13 cellular contexts compared by ENCODE assay signal in the genomic region with DNA sequence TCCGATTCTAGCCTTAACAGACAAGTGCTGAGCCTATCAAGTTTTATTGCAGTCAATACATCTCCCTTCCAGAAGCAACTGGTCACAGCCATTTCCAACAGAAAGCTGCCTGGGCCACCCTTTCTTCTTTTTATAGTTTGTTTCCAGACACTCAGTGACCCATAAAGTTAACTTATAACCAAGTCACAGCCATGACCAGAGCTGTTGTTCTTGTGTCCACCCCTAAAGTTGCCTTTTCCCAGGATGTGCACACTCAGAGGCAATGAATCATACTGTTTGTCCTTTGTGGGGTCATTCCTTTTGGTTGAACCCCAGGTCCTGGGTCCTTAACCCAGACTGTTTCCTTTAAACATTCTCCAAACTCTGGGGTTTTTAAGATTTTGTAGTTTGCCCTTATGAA.
"Had no signal": no experiment of that assay in that cellular context is flagged by ENCODE, and none has a peak within 500 bp of the region (broad histone marks: within the 10 kb centered on the region; RNA-seq: fewer than 3 reads in every experiment).

No MANE protein-coding gene starts in this region.

- DNase-seq: activated CD8-positive, alpha-beta memory T cell treated with anti-CD3 and anti-CD28 coated beads, Interleukin-2, amount 50 U/mL, for 4 hours; activated CD8-positive, alpha-beta T cell treated with anti-CD3 and anti-CD28 coated beads for 36 hours; activated naive CD4-positive, alpha-beta T cell; activated naive CD8-positive, alpha-beta T cell treated with anti-CD3 and anti-CD28 coated beads, Interleukin-2, amount 50 U/mL, for 24 hours; foreskin melanocyte; heart right ventricle; stimulated activated CD4-positive, alpha-beta T cell treated with anti-CD3 and anti-CD28 coated beads, Interleukin-4, amount 100 ng/mL, for 1 hour; stimulated activated CD8-positive, alpha-beta memory T cell treated with anti-CD3 and anti-CD28 coated beads, Interleukin-4, amount 100 ng/mL, for 48 hours; stimulated activated naive CD8-positive, alpha-beta T cell treated with anti-CD3 and anti-CD28 coated beads, Interleukin-15, amount 100 ng/mL, for 72 hours; T-helper 9 cell; testis had no signal

- H3K4me3 ChIP-seq: heart right ventricle, lung, testis had no signal

- H3K27ac Mint-ChIP-seq: activated CD8-positive, alpha-beta T cell treated with anti-CD3 and anti-CD28 coated beads for 36 hours; activated naive CD8-positive, alpha-beta T cell treated with anti-CD3 and anti-CD28 coated beads, Interleukin-2, amount 50 U/mL, for 24 hours; activated T-helper 1 cell treated with anti-CD3 and anti-CD28 coated beads, Interleukin-12 subunit alpha, Interleukin-12 subunit beta, Interleukin-2, Interleukin-4 antibody, amounts not matched to agents 30 ng/mL and 10 ng/mL and 1 ng/mL, durations not matched to agents 14 hours and 24 hours and 36 hours; stimulated activated naive CD8-positive, alpha-beta T cell treated with anti-CD3 and anti-CD28 coated beads, Interleukin-15, amount 100 ng/mL, for 72 hours had no signal

- H3K36me3 ChIP-seq: heart right ventricle had no signal

- H3K9me3 ChIP-seq: heart right ventricle, testis had no signal

- H3K27me3 ChIP-seq: heart right ventricle, testis had no signal

- H3K27me3 Mint-ChIP-seq: activated CD8-positive, alpha-beta T cell treated with anti-CD3 and anti-CD28 coated beads for 36 hours; activated naive CD8-positive, alpha-beta T cell treated with anti-CD3 and anti-CD28 coated beads, Interleukin-2, amount 50 U/mL, for 24 hours; stimulated activated naive CD8-positive, alpha-beta T cell treated with anti-CD3 and anti-CD28 coated beads, Interleukin-15, amount 100 ng/mL, for 72 hours had no signal

- H3K9me3 Mint-ChIP-seq: activated CD8-positive, alpha-beta T cell treated with anti-CD3 and anti-CD28 coated beads for 36 hours; activated naive CD8-positive, alpha-beta T cell treated with anti-CD3 and anti-CD28 coated beads, Interleukin-2, amount 50 U/mL, for 24 hours; activated T-helper 1 cell treated with anti-CD3 and anti-CD28 coated beads, Interleukin-12 subunit alpha, Interleukin-12 subunit beta, Interleukin-2, Interleukin-4 antibody, amounts not matched to agents 30 ng/mL and 10 ng/mL and 1 ng/mL, durations not matched to agents 14 hours and 24 hours and 36 hours; stimulated activated naive CD8-positive, alpha-beta T cell treated with anti-CD3 and anti-CD28 coated beads, Interleukin-15, amount 100 ng/mL, for 72 hours had no signal

- H3K4me3 Mint-ChIP-seq: activated CD8-positive, alpha-beta T cell treated with anti-CD3 and anti-CD28 coated beads for 36 hours; activated naive CD8-positive, alpha-beta T cell treated with anti-CD3 and anti-CD28 coated beads, Interleukin-2, amount 50 U/mL, for 24 hours; activated T-helper 1 cell treated with anti-CD3 and anti-CD28 coated beads, Interleukin-12 subunit alpha, Interleukin-12 subunit beta, Interleukin-2, Interleukin-4 antibody, amounts not matched to agents 30 ng/mL and 10 ng/mL and 1 ng/mL, durations not matched to agents 14 hours and 24 hours and 36 hours; stimulated activated naive CD8-positive, alpha-beta T cell treated with anti-CD3 and anti-CD28 coated beads, Interleukin-15, amount 100 ng/mL, for 72 hours had no signal

- ATAC-seq: activated CD8-positive, alpha-beta T cell treated with anti-CD3 and anti-CD28 coated beads for 36 hours; activated naive CD8-positive, alpha-beta T cell treated with anti-CD3 and anti-CD28 coated beads, Interleukin-2, amount 50 U/mL, for 24 hours; heart right ventricle; stimulated activated naive CD8-positive, alpha-beta T cell treated with anti-CD3 and anti-CD28 coated beads, Interleukin-15, amount 100 ng/mL, for 72 hours had no signal
